In the genomic region with DNA sequence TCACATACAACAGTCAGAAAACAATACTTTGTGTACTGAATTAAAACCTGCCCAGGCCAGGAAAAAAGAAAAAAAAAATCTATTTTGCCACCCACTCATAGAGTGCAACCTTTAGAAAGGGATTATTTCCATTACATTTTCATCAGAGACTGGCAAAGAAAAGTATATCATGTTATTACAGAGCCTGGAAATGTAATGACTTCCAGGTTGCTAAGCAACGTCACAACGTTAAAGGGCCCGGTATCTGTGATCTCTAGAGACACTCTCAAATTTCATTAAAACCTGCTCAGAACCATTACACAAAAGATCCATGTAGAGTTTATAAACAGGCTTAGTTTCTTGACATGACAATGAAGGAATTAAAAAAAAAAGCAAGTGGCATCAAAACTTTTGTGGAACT, we compare ENCODE assay signal across 2 cellular contexts.
TF ChIP-seq lines count a peak whose summit lies in the region.

No MANE protein-coding gene starts in this region.

TF ChIP-seq in HEK293, 187 proteins besides CTCF, POLR2A, EP300 and RAD21 (continued from another document):
- TF ChIP-seq ZNF571 (tag by site-specific recombination; IDR thresholded peaks at IDR 0.05) = no peak

TF ChIP-seq in SK-N-SH, 30 proteins besides CTCF, POLR2A, EP300 and RAD21 (continued from another document):
- no peak for TF ChIP-seq REST (IDR thresholded peaks at IDR 0.05; ENCODE audit: low read depth, low read length)
